Comparison of ENCODE assay signal across 18 cellular contexts in the genomic region with DNA sequence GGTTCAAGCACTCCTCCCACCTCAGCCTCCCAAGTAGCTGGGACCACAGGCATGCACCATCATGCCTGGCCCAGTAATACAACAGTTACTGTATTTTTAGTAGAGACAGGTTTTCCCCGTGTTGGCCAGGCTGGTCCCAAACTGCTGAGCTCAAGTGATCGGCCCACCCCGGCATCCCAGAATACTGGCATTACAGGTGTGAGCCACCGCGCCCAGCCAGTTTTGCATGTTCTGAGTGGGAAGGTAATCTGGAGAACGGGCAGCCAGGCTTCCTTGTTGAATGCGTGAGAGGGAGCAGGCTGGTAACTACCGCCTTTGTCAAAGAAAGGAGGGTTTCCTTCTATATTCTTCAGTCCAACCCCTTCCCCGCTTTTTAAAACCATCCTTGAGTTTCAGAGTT. TPM values are rescaled to one million over a fixed set of nuclear protein-coding genes. Genes with fewer than 3 reads are reported as not detected.
A peak's percentile ranks its signal among the peaks of the same experiment; 100 is the strongest.
DNase-seq lines count a peak whose midpoint lies in the region; ATAC-seq and TF ChIP-seq lines count a peak whose summit lies in the region.
"Had no signal": no experiment of that assay in that cellular context is flagged by ENCODE, and none has a peak within 500 bp of the region (broad histone marks: within the 10 kb centered on the region; RNA-seq: fewer than 3 reads in every experiment).

No MANE protein-coding gene starts in this region.

- no peaks in the 10 kb centered on the region for H3K9me3 ChIP-seq in endodermal cell (ENCODE audit: control insufficient read depth, low read length)
- no peaks in the 10 kb centered on the region for H3K9me3 ChIP-seq in trophoblast cell (ENCODE audit: insufficient read depth, low read depth, low read length)
- H3K9me3 ChIP-seq in esophagus squamous epithelium: no peaks in the 10 kb centered on the region

- H3K27me3 ChIP-seq in endodermal cell (ENCODE audit: control insufficient read depth, insufficient read depth, low read length, poor library complexity, severe bottlenecking) (no peaks in the 10 kb centered on the region), trophoblast cell (ENCODE audit: insufficient read depth, low read length) (no peaks in the 10 kb centered on the region), esophagus squamous epithelium (no peaks in the 10 kb centered on the region)

- no peak overlapping the region for H2BK120ac ChIP-seq in trophoblast cell (ENCODE audit: insufficient read depth, low read length, poor library complexity)

- H3K36me3 ChIP-seq in endodermal cell (ENCODE audit: control insufficient read depth, insufficient read depth, low read length) (peaks cover 27% of the 10 kb centered on the region), trophoblast cell (ENCODE audit: control insufficient read depth in 1 of 2, insufficient read depth in 2 of 2, low read length in 2 of 2) (peaks cover 7 to 8% of the 10 kb centered on the region in 2 experiments), esophagus squamous epithelium (peaks cover 0 to 10% (median 0%) of the 10 kb centered on the region in 3 donors)

- H3K4me3 ChIP-seq in endodermal cell (ENCODE audit: low read length) (no peak overlapping the region), trophoblast cell (ENCODE audit: low read depth, low read length) (no peak overlapping the region), esophagus squamous epithelium (no peak overlapping the region)

- no peaks in the 10 kb centered on the region for H3K9me3 Mint-ChIP-seq in endodermal cell
- H3K9me3 Mint-ChIP-seq: IgD-negative memory B cell had no signal

- no peak overlapping the region for H2BK5ac ChIP-seq in trophoblast cell (ENCODE audit: low read depth, low read length, poor library complexity)

- H3K4ac ChIP-seq in trophoblast cell (ENCODE audit: low read depth, low read length): peak overlapping the region; percentile 53

- intact Hi-C loops in Right ventricle myocardium inferior (cut with DNase I) (no loop called here), cardiac septum (cut with DNase I) (no loop called here), esophagus squamous epithelium (cut with DNase I) (no loop called here)

- DNase-seq in Right ventricle myocardium inferior (ENCODE audit: missing footprints) (peak; percentile 73), cardiac septum (ENCODE audit: low spot score) (no peak), endodermal cell (peak; percentile 49), trophoblast cell (peak; percentile 39 to 63), NCI-H1417 (lab: John Stamatoyannopoulos, UW) (no peak), KG1 (lab: John Stamatoyannopoulos, UW) (no peak), esophagus squamous epithelium (lab: John Stamatoyannopoulos, UW) (no peak)
- DNase-seq: AML-193, DMS79 treated with DMSO at 0.1 percent for 48 hours, NCI-H1105 treated with DMSO at 0.1 percent for 48 hours, NCI-H187 treated with DMSO at 0.1 percent for 48 hours, NCI-H226, NCI-H82, SIG-M5 had no signal

- peaks cover 21% of the 10 kb centered on the region for H3K36me3 Mint-ChIP-seq in endodermal cell (ENCODE audit: low read depth)

- peaks cover 17% of the 10 kb centered on the region for H3K4me1 Mint-ChIP-seq in endodermal cell

- no peak overlapping the region for H3K9ac ChIP-seq in endodermal cell (ENCODE audit: extremely low read depth, low read length, poor library complexity, severe bottlenecking)
- H3K9ac ChIP-seq in trophoblast cell (ENCODE audit: low read length): no peak overlapping the region

- no peak overlapping the region for H4K12ac ChIP-seq in trophoblast cell (ENCODE audit: low read depth, low read length)

- no peak for TF ChIP-seq CTCF in endodermal cell (conservative IDR thresholded peaks at IDR 0.05)
- no peak for TF ChIP-seq CTCF in esophagus squamous epithelium (IDR thresholded peaks at IDR 0.05)

- no peaks in the 10 kb centered on the region for H3K27me3 Mint-ChIP-seq in endodermal cell (ENCODE audit: insufficient read depth)
- H3K27me3 Mint-ChIP-seq: IgD-negative memory B cell had no signal

- H4K8ac ChIP-seq in trophoblast cell (ENCODE audit: low read depth, low read length): no peak overlapping the region

- no peak overlapping the region for H4K91ac ChIP-seq in trophoblast cell (ENCODE audit: low read depth, low read length)

- H3K27ac ChIP-seq in endodermal cell (ENCODE audit: low read depth, low read length) (no peak overlapping the region), trophoblast cell (ENCODE audit: low read depth, low read length) (no peak overlapping the region), esophagus squamous epithelium (no peak overlapping the region)
- H3K27ac ChIP-seq: 22Rv1, C4-2B had no signal

- H3K14ac ChIP-seq in trophoblast cell (ENCODE audit: low read length): no peak overlapping the region

- no peak overlapping the region for H2AK5ac ChIP-seq in trophoblast cell (ENCODE audit: low read length)

- no peak overlapping the region for H2BK12ac ChIP-seq in trophoblast cell (ENCODE audit: low read length)

- peaks cover 6% of the 10 kb centered on the region for H3K4me1 ChIP-seq in endodermal cell (ENCODE audit: control insufficient read depth, insufficient read depth, low read length)
- H3K4me1 ChIP-seq in trophoblast cell (ENCODE audit: control insufficient read depth in 1 of 2, insufficient read depth in 2 of 2, low read length in 2 of 2): peaks cover 9 to 16% of the 10 kb centered on the region in 2 experiments
- H3K4me1 ChIP-seq in esophagus squamous epithelium: peaks cover 0 to 5% (median 0%) of the 10 kb centered on the region in 3 donors

- H3K27ac Mint-ChIP-seq in endodermal cell: peak overlapping the region; percentile 26

- no peaks in the 10 kb centered on the region for H3K79me1 ChIP-seq in trophoblast cell (ENCODE audit: low read length)

- ATAC-seq in Right ventricle myocardium inferior (no peak), GM18517 (IDR thresholded peaks at IDR 0.05; ENCODE audit: unreplicated experiment) (no peak)

- 95 to 96% methylated on average over 3 to 9 of the region's 9 CpGs for WGBS in endodermal cell (ENCODE audit: insufficient coverage in 1 of 2, insufficient read length in 1 of 2), 2 experiments
- no CpG with 5 or more reads among the region's 9 CpGs for WGBS in trophoblast cell (ENCODE audit: extremely low coverage, insufficient coverage, insufficient read length)
- WGBS in esophagus squamous epithelium, 2 donors: 71 to 77% methylated on average over 9 of the region's 9 CpGs

- no peak overlapping the region for H3K4me2 ChIP-seq in trophoblast cell (ENCODE audit: low read length)

- H3K4me3 Mint-ChIP-seq in endodermal cell: no peak overlapping the region
- H3K4me3 Mint-ChIP-seq: IgD-negative memory B cell had no signal

- H3K23ac ChIP-seq in trophoblast cell (ENCODE audit: low read length): no peak overlapping the region

- no peak overlapping the region for H2AFZ ChIP-seq in trophoblast cell (ENCODE audit: insufficient read depth, low read length, poor library complexity)

- peaks cover 27% of the 10 kb centered on the region for H3K79me2 ChIP-seq in trophoblast cell (ENCODE audit: control insufficient read depth, insufficient read depth, low read length, poor library complexity)

- TF ChIP-seq POLR2A in esophagus squamous epithelium (IDR thresholded peaks at IDR 0.05): no peak

- no peak overlapping the region for H3K18ac ChIP-seq in trophoblast cell (ENCODE audit: low read length)

RNA-seq across cellular contexts. Expression of gene NOCT, which starts 9.1 kb away (rescaled TPM):
- total RNA-seq in Right ventricle myocardium inferior (8.5 TPM), cardiac septum (7.3 TPM), endodermal cell (10 to 100 TPM; 11.7 to 22.3 TPM), esophagus squamous epithelium (10 to 100 TPM in 1 of 4 donors, 1 to 10 TPM in 3; 4.4 to 19.0 (median 6.9) TPM)
- 7.1 TPM for polyA plus RNA-seq in endodermal cell (2013, experiment 1 of 2)
- 7.7 TPM for polyA plus RNA-seq in endodermal cell (2013, experiment 2 of 2)
- 26.0 and 26.1 TPM in 2 replicates for polyA plus RNA-seq in trophoblast cell (2013)

Comparison
In these comparisons a context has a peak if more than half of its experiments do, and no peak if none do; other contexts are left out.
1. DNase-seq: peak in Right ventricle myocardium inferior (single experiment), endodermal cell (single experiment) and trophoblast cell (2 of 2); none in cardiac septum (single experiment), NCI-H1417 (0 of 3), KG1 (single experiment) and esophagus squamous epithelium (single experiment).